In genomic region chr9:137127301-137128157, GRCh38 we compare ENCODE assay signal across 8 cellular contexts. TPM values are rescaled to one million over a fixed set of nuclear protein-coding genes. Genes with fewer than 3 reads are reported as not detected.
DNase-seq lines count a peak whose midpoint lies in the region; ATAC-seq and TF ChIP-seq lines count a peak whose summit lies in the region.

No MANE protein-coding gene starts in this region.

- peak in 3 of 7 experiments; percentile 22 to 43 (median 30) for DNase-seq in CD8-positive, alpha-beta T cell
- DNase-seq in MG63: no peak
- no peak for DNase-seq in activated naive CD8-positive, alpha-beta T cell treated with anti-CD3 and anti-CD28 coated beads for 36 hours
- peak; percentile 38 for DNase-seq in lung (ENCODE audit: low spot score)
- no peak for DNase-seq in NCI-H146 (lab: John Stamatoyannopoulos, UW)

- TF ChIP-seq CTCF in CD8-positive, alpha-beta T cell (IDR thresholded peaks at IDR 0.05): no peak
- TF ChIP-seq CTCF in lung (IDR thresholded peaks at IDR 0.05; ENCODE audit: control extremely low read depth, extremely low read depth): no peak

- no peaks in the 10 kb centered on the region for H3K27me3 ChIP-seq in CD8-positive, alpha-beta T cell (ENCODE audit: insufficient read depth, low read length)
- no peaks in the 10 kb centered on the region for H3K27me3 ChIP-seq in MG63
- no peaks in the 10 kb centered on the region for H3K27me3 ChIP-seq in lung (ENCODE audit: control insufficient read depth, insufficient read depth)

- peak overlapping the region; percentile 22 for H3K27ac ChIP-seq in CD8-positive, alpha-beta T cell (ENCODE audit: low read depth, low read length)
- peak overlapping the region in 1 of 2 donors; percentile 82 for H3K27ac ChIP-seq in lung (ENCODE audit: low read depth in 1 of 2, low read length in 1 of 2)

- H3K36me3 Mint-ChIP-seq in CD8-positive, alpha-beta T cell: no peaks in the 10 kb centered on the region
- peaks cover 9% of the 10 kb centered on the region for H3K36me3 Mint-ChIP-seq in activated naive CD8-positive, alpha-beta T cell treated with anti-CD3 and anti-CD28 coated beads for 36 hours

- H3K36me3 ChIP-seq in CD8-positive, alpha-beta T cell (ENCODE audit: insufficient read depth, low read length): no peaks in the 10 kb centered on the region
- H3K36me3 ChIP-seq in MG63 (no peaks in the 10 kb centered on the region; the same call in 1 of the 2 replicates), lung (ENCODE audit: control insufficient read depth in 2 of 2, insufficient read depth in 2 of 2, low read length in 2 of 2) (no peaks in the 10 kb centered on the region)

- intact Hi-C loops in CD8-positive, alpha-beta T cell (cut with DNase I, micrococcal nuclease): loop anchor here (2.0 kb wide), 2 partner anchors 41 to 73 kb away; partner anchors contain the start of genes MAN1B1 (in 1 of the 2) and TPRN (in 1 of the 2)

- H3K27ac Mint-ChIP-seq in CD8-positive, alpha-beta T cell: peak overlapping the region; percentile 91
- H3K27ac Mint-ChIP-seq in activated naive CD8-positive, alpha-beta T cell treated with anti-CD3 and anti-CD28 coated beads for 36 hours: peak overlapping the region; percentile 92

- peak overlapping the region; percentile 83 for H3K4me3 ChIP-seq in CD8-positive, alpha-beta T cell (ENCODE audit: low read depth, low read length)
- H3K4me3 ChIP-seq in MG63 (peak overlapping the region; percentile 77), lung (no peak overlapping the region)

- POLR2A ChIA-PET in CD8-positive, alpha-beta T cell (lab: Charles Lee): interaction anchor here (0.6 to 1.1 kb wide), 5 partner anchors 19 to 400 kb away, joined by 3 to 4 read pairs (median 4); partner anchors contain the start of gene MAN1B1

- H3K4me3 Mint-ChIP-seq in CD8-positive, alpha-beta T cell: peak overlapping the region; percentile 83
- H3K4me3 Mint-ChIP-seq in activated naive CD8-positive, alpha-beta T cell treated with anti-CD3 and anti-CD28 coated beads for 36 hours: peak overlapping the region; percentile 96

- CTCF ChIA-PET in CD8-positive, alpha-beta T cell (lab: Charles Lee): interaction anchor here (0.7 to 1.3 kb wide), 4 partner anchors 13 to 109 kb away, joined by 3 to 5 read pairs (median 3); no protein-coding TSS in a partner anchor

- H3K9me3 ChIP-seq in CD8-positive, alpha-beta T cell (ENCODE audit: low read length): no peaks in the 10 kb centered on the region
- no peaks in the 10 kb centered on the region for H3K9me3 ChIP-seq in MG63
- H3K9me3 ChIP-seq in lung (ENCODE audit: control insufficient read depth in 2 of 2, insufficient read depth in 1 of 2, low read length in 1 of 2): peaks cover 0 to 5% of the 10 kb centered on the region in 2 donors

- peaks cover 28% of the 10 kb centered on the region for H3K4me1 Mint-ChIP-seq in CD8-positive, alpha-beta T cell (ENCODE audit: low read depth)
- peaks cover 24% of the 10 kb centered on the region for H3K4me1 Mint-ChIP-seq in activated naive CD8-positive, alpha-beta T cell treated with anti-CD3 and anti-CD28 coated beads for 36 hours

- H3K9me3 Mint-ChIP-seq in CD8-positive, alpha-beta T cell: no peaks in the 10 kb centered on the region
- no peaks in the 10 kb centered on the region for H3K9me3 Mint-ChIP-seq in activated naive CD8-positive, alpha-beta T cell treated with anti-CD3 and anti-CD28 coated beads for 36 hours

- H3K4me1 ChIP-seq in CD8-positive, alpha-beta T cell (ENCODE audit: insufficient read depth, low read length): peaks cover 35% of the 10 kb centered on the region
- peaks cover 0 to 16% of the 10 kb centered on the region in 2 donors for H3K4me1 ChIP-seq in lung (ENCODE audit: control insufficient read depth in 2 of 2, insufficient read depth in 2 of 2, low read length in 2 of 2)

- 14 to 15% methylated on average over 24 of the region's 24 CpGs for WGBS in lung, 2 donors

- ATAC-seq in CD8-positive, alpha-beta T cell: no peak
- ATAC-seq in lung (ENCODE audit: insufficient read depth, low FRiP score) (no peak), GM21825 (IDR thresholded peaks at IDR 0.05; ENCODE audit: unreplicated experiment) (no peak), HG03095 (IDR thresholded peaks at IDR 0.05; ENCODE audit: unreplicated experiment) (no peak), GM18873 (IDR thresholded peaks at IDR 0.05; ENCODE audit: low FRiP score, unreplicated experiment) (no peak)

- H3K27me3 Mint-ChIP-seq in CD8-positive, alpha-beta T cell (ENCODE audit: low read depth): no peaks in the 10 kb centered on the region
- peaks cover 11% of the 10 kb centered on the region for H3K27me3 Mint-ChIP-seq in activated naive CD8-positive, alpha-beta T cell treated with anti-CD3 and anti-CD28 coated beads for 36 hours

RNA-seq across cellular contexts. Expression of gene GRIN1, which starts 11.4 kb away (rescaled TPM):
- not detected for total RNA-seq in CD8-positive, alpha-beta T cell
- total RNA-seq in MG63 (2014; rRNA removed; shearing (Covaris generic); ENCODE audit: low replicate concordance): not detected in 2 replicates
- total RNA-seq in activated naive CD8-positive, alpha-beta T cell treated with anti-CD3 and anti-CD28 coated beads for 36 hours: not detected
- under 1 TPM; 0.06 to 0.49 TPM for total RNA-seq in lung
- polyA plus RNA-seq in lung: under 1 TPM; 0.18 to 0.51 TPM

RNA-seq across cellular contexts. Expression of gene DPP7, which starts 13.0 kb away (rescaled TPM):
- 100 to 1,000 TPM; 311 to 325 TPM for total RNA-seq in CD8-positive, alpha-beta T cell
- total RNA-seq in MG63 (2014; rRNA removed; shearing (Covaris generic); ENCODE audit: low replicate concordance): 53.6 and 57.8 TPM in 2 replicates
- total RNA-seq in activated naive CD8-positive, alpha-beta T cell treated with anti-CD3 and anti-CD28 coated beads for 36 hours: 100 to 1,000 TPM; 267 to 289 TPM
- total RNA-seq in lung: 100 to 1,000 TPM in 1 of 2 donors, 10 to 100 TPM in 1; 48.0 to 236 TPM
- 100 to 1,000 TPM; 220 to 436 TPM for polyA plus RNA-seq in lung

RNA-seq across cellular contexts. Expression of gene MAN1B1, which starts 40.7 kb away (rescaled TPM):
- total RNA-seq in CD8-positive, alpha-beta T cell: 10 to 100 TPM; 60.3 to 62.9 TPM
- total RNA-seq in MG63 (2014; rRNA removed; shearing (Covaris generic); ENCODE audit: low replicate concordance): 77.1 and 83.1 TPM in 2 replicates
- 10 to 100 TPM; 24.7 to 25.1 TPM for total RNA-seq in activated naive CD8-positive, alpha-beta T cell treated with anti-CD3 and anti-CD28 coated beads for 36 hours
- total RNA-seq in lung: 10 to 100 TPM; 56.7 to 70.9 TPM
- 10 to 100 TPM; 40.3 to 56.9 TPM for polyA plus RNA-seq in lung

RNA-seq across cellular contexts. Expression of gene LRRC26, which starts 42.3 kb away (rescaled TPM):
- not detected for total RNA-seq in CD8-positive, alpha-beta T cell
- not detected in 2 replicates for total RNA-seq in MG63 (2014; rRNA removed; shearing (Covaris generic); ENCODE audit: low replicate concordance)
- not detected for total RNA-seq in activated naive CD8-positive, alpha-beta T cell treated with anti-CD3 and anti-CD28 coated beads for 36 hours
- 1 to 10 TPM in 1 of 2 donors, under 1 TPM in 1; 0.77 to 5.2 TPM for total RNA-seq in lung
- polyA plus RNA-seq in lung: under 1 TPM; 0.12 to 0.37 TPM

RNA-seq across cellular contexts. Expression of gene TMEM210, which starts 44.3 kb away (rescaled TPM):
- total RNA-seq in CD8-positive, alpha-beta T cell: not detected
- not detected in 2 replicates for total RNA-seq in MG63 (2014; rRNA removed; shearing (Covaris generic); ENCODE audit: low replicate concordance)
- not detected for total RNA-seq in activated naive CD8-positive, alpha-beta T cell treated with anti-CD3 and anti-CD28 coated beads for 36 hours
- not detected for total RNA-seq in lung
- not detected for polyA plus RNA-seq in lung
